30 cellular contexts compared by ENCODE assay signal in the genomic region with DNA sequence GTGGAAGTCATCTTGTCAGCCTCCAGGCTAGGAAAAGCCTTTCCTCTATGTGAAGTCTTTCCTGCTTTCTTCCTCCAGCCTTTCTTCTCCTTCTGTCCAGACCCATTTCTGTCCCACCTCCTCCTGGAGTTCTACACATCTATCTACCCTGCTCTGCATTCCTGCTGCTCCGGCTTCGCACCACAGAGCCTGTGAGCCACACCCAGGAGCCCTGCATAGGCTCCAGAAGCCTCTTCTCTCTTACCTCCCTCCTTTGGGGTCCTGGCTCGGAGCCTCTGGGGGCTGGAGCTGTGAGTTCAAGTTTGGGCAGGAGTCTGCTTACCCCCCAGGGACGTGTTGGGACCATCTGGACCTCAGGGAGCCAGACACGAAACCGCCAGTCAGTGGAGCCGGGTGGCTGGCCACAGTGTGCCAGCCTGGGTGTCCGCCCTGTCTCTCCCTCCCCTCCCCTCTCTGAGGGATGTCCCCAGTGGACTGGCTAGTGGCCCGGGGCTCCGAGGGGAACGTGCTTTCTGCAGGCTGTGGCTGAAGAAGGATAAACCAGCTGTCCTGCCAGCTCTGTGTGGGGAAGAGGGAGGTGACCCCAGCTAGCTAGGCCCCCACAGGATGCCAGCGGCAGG.
DNase-seq lines count a peak whose midpoint lies in the region; ATAC-seq, FAIRE-seq and TF ChIP-seq lines count a peak whose summit lies in the region.
"Had no signal": no experiment of that assay in that cellular context is flagged by ENCODE, and none has a peak within 500 bp of the region (broad histone marks: within the 10 kb centered on the region; RNA-seq: fewer than 3 reads in every experiment).

No MANE protein-coding gene starts in this region.

- no peaks in the 10 kb centered on the region for H3K79me2 ChIP-seq in SK-N-SH (ENCODE audit: insufficient read depth)
- H3K79me2 ChIP-seq in K562 (ENCODE audit: control insufficient read depth, insufficient read depth, low read length) = no peaks in the 10 kb centered on the region

- no peaks in the 10 kb centered on the region for H3F3A ChIP-seq in SK-N-SH (replicated peaks; ENCODE audit: insufficient read depth)

- no peak for TF ChIP-seq RAD21 in SK-N-SH (IDR thresholded peaks at IDR 0.05; ENCODE audit: low read length)
- no peak for TF ChIP-seq RAD21 in K562 (CRISPR knock-in tag; conservative IDR thresholded peaks at IDR 0.05 in 1 of 2, IDR thresholded peaks at IDR 0.05 in 1 of 2)

- H3K9ac ChIP-seq in SK-N-SH (no peak overlapping the region), K562 (ENCODE audit: insufficient read depth in 1 of 2, low read depth in 2 of 2, low read length in 2 of 2) (peak overlapping the region in 1 of 2 experiments; percentile 60; a peak in 2 of 4 replicates)

- H3K4me2 ChIP-seq in SK-N-SH (no peak overlapping the region), K562 (ENCODE audit: insufficient read depth, low read length) (no peak overlapping the region)

- no peaks in the 10 kb centered on the region for H3K36me3 Mint-ChIP-seq in mesothelial cell of epicardium
- H3K36me3 Mint-ChIP-seq in progenitor cell of endocrine pancreas (ENCODE audit: insufficient read depth) = no peaks in the 10 kb centered on the region
- H3K36me3 Mint-ChIP-seq: activated naive CD4-positive, alpha-beta T cell treated with anti-CD3 and anti-CD28 coated beads, Interleukin-2, amount 50 U/mL, for 72 hours; CD8-positive, alpha-beta memory T cell; stimulated activated naive B cell treated with anti-CD40 and anti-IgM and Interleukin-4, amounts not matched to agents 10 μg/mL and 1 μg/mL and 100 μg/mL, for 72 hours had no signal

- H2AFZ ChIP-seq in SK-N-SH (ENCODE audit: low read depth) (no peak overlapping the region), K562 (ENCODE audit: low read depth, low read length) (no peak overlapping the region)

- H3K27ac Mint-ChIP-seq in mesothelial cell of epicardium = no peak overlapping the region
- no peak overlapping the region for H3K27ac Mint-ChIP-seq in progenitor cell of endocrine pancreas
- H3K27ac Mint-ChIP-seq: B cell; stimulated activated naive B cell treated with anti-CD40 and anti-IgM and Interleukin-4, amounts not matched to agents 10 μg/mL and 1 μg/mL and 100 μg/mL, for 72 hours had no signal

- no peaks in the 10 kb centered on the region for H3K9me1 ChIP-seq in K562 (ENCODE audit: control insufficient read depth, insufficient read depth, low read length)

- BruUV-seq in K562 (replicated peaks; lab: Mats Ljungman, UMichigan) = no TSS peak

- in situ Hi-C loops in K562 (cut with MboI) = no loop called here

- DNase-seq in SK-N-SH (peak; percentile 44), K562 (ENCODE audit: extremely low read depth in 1 of 4, low spot score in 3 of 4) (no peak), medulla oblongata (ENCODE audit: extremely low spot score) (peak; percentile 17), thyroid gland (peak; percentile 90), mesothelial cell of epicardium (ENCODE audit: low spot score in 2 of 2, unreplicated experiment in 2 of 2) (no peak), progenitor cell of endocrine pancreas (ENCODE audit: low spot score, unreplicated experiment) (no peak)
- no peak for DNase-seq in stimulated activated CD4-positive, alpha-beta T cell treated with anti-CD3 and anti-CD28 coated beads, Interleukin-12 subunit alpha, Interleukin-12 subunit beta, amount 100 ng/mL, for 4 hours
- DNase-seq: activated CD4-positive, alpha-beta T cell treated with anti-CD3 and anti-CD28 coated beads for 48 hours; amygdala; CD8-positive, alpha-beta memory T cell; KG1; mammary epithelial cell; NCI-H1105; NCI-H187; NCI-H2227 treated with DMSO at 0.1 percent for 48 hours; NCI-H526; NK-92 treated with Interleukin-12 subunit alpha and Interleukin-12 subunit beta, amount 100 ng/mL, for 24 hours; PC-3; stimulated activated naive B cell treated with anti-CD40 and anti-IgM and Interleukin-4, amounts not matched to agents 10 μg/mL and 1 μg/mL and 100 μg/mL, for 72 hours; T-helper 9 cell; WERI-Rb-1 had no signal

- TF ChIP-seq CTCF in SK-N-SH (IDR thresholded peaks at IDR 0.05) = no peak
- TF ChIP-seq CTCF in K562 (IDR thresholded peaks at IDR 0.05 in 2 of 3, conservative IDR thresholded peaks at IDR 0.05 in 1 of 3; ENCODE audit: insufficient read depth in 2 of 3, low read depth in 1 of 3, low read length in 3 of 3) = no peak
- no peak for TF ChIP-seq CTCF in thyroid gland (IDR thresholded peaks at IDR 0.05)
- no peak for TF ChIP-seq CTCF in mesothelial cell of epicardium (IDR thresholded peaks at IDR 0.05; ENCODE audit: unreplicated experiment)
- TF ChIP-seq CTCF in progenitor cell of endocrine pancreas (IDR thresholded peaks at IDR 0.05; ENCODE audit: unreplicated experiment) = no peak

- H3K27me3 Mint-ChIP-seq in mesothelial cell of epicardium (ENCODE audit: low read depth) (peaks cover 22% of the 10 kb centered on the region), progenitor cell of endocrine pancreas (no peaks in the 10 kb centered on the region)

- H3K4me1 Mint-ChIP-seq in mesothelial cell of epicardium = peaks cover 23% of the 10 kb centered on the region
- H3K4me1 Mint-ChIP-seq in progenitor cell of endocrine pancreas (ENCODE audit: low read depth) = peaks cover 31% of the 10 kb centered on the region
- H3K4me1 Mint-ChIP-seq: B cell; CD8-positive, alpha-beta memory T cell; stimulated activated naive B cell treated with anti-CD40 and anti-IgM and Interleukin-4, amounts not matched to agents 10 μg/mL and 1 μg/mL and 100 μg/mL, for 72 hours had no signal

- intact Hi-C loops in K562 (cut with micrococcal nuclease) (no loop called here), thyroid gland (cut with DNase I) (no loop called here)

- H3K9me3 Mint-ChIP-seq in mesothelial cell of epicardium (no peaks in the 10 kb centered on the region), progenitor cell of endocrine pancreas (ENCODE audit: low read depth) (no peaks in the 10 kb centered on the region)
- H3K9me3 Mint-ChIP-seq: activated naive CD4-positive, alpha-beta T cell treated with anti-CD3 and anti-CD28 coated beads, Interleukin-2, amount 50 U/mL, for 72 hours; CD8-positive, alpha-beta memory T cell; stimulated activated naive B cell treated with anti-CD40 and anti-IgM and Interleukin-4, amounts not matched to agents 10 μg/mL and 1 μg/mL and 100 μg/mL, for 72 hours had no signal

- TF ChIP-seq EP300 in SK-N-SH (IDR thresholded peaks at IDR 0.05; ENCODE audit: borderline replicate concordance in 1 of 2, low read depth in 1 of 2, low read length in 1 of 2) = no peak
- TF ChIP-seq EP300 in K562 (IDR thresholded peaks at IDR 0.05; ENCODE audit: low read length) = no peak

- H3K4me3 ChIP-seq in SK-N-SH (ENCODE audit: low read depth in 2 of 2, low read length in 1 of 2) (no peak overlapping the region), K562 (no peak overlapping the region), thyroid gland (replicated peaks in 1 of 3) (no peak overlapping the region)
- H3K4me3 ChIP-seq: HAP-1, prostate gland had no signal

- ATAC-seq in SK-N-SH treated with all-trans-retinoic acid at 6 μM for 48 hours = no peak
- ATAC-seq in K562 = no peak
- ATAC-seq: activated naive CD4-positive, alpha-beta T cell treated with anti-CD3 and anti-CD28 coated beads, Interleukin-2, amount 50 U/mL, for 72 hours; PC-3; stimulated activated naive B cell treated with anti-CD40 and anti-IgM and Interleukin-4, amounts not matched to agents 10 μg/mL and 1 μg/mL and 100 μg/mL, for 72 hours had no signal

- POLR2A ChIA-PET in SK-N-SH (lab: Yijun Ruan, JAX) (no interaction called here), K562 (lab: Yijun Ruan, JAX) (interaction anchor here (0.8 to 1.6 kb wide), 7 partner anchors 8 to 83 kb away, joined by 3 to 4 read pairs (median 3); no protein-coding TSS in a partner anchor)

- H3K27ac ChIP-seq in SK-N-SH (ENCODE audit: low read depth in 2 of 2, low read length in 1 of 2) (no peak overlapping the region), K562 (ENCODE audit: extremely low read depth, low read depth, low read length) (no peak overlapping the region), thyroid gland (peak overlapping the region; percentile 3 to 89 (median 66))
- H3K27ac ChIP-seq: prostate gland, WERI-Rb-1 had no signal

- H3K4me3 Mint-ChIP-seq in mesothelial cell of epicardium = no peak overlapping the region
- no peak overlapping the region for H3K4me3 Mint-ChIP-seq in progenitor cell of endocrine pancreas (ENCODE audit: low read depth)
- H3K4me3 Mint-ChIP-seq: B cell; CD8-positive, alpha-beta memory T cell; stimulated activated naive B cell treated with anti-CD40 and anti-IgM and Interleukin-4, amounts not matched to agents 10 μg/mL and 1 μg/mL and 100 μg/mL, for 72 hours had no signal

- H3K9me2 ChIP-seq in SK-N-SH = no peaks in the 10 kb centered on the region

- H3K4me1 ChIP-seq in SK-N-SH (ENCODE audit: control insufficient read depth in 1 of 2, insufficient read depth in 2 of 2, low read depth in 1 of 2, low read length in 1 of 2) (peaks cover 0 to 15% of the 10 kb centered on the region in 2 experiments; a peak in 2 of 4 replicates), K562 (replicated peaks in 1 of 2; ENCODE audit: control insufficient read depth in 2 of 2, insufficient read depth in 2 of 2, low read length in 2 of 2) (peaks cover 10 to 27% of the 10 kb centered on the region in 2 experiments), thyroid gland (peaks cover 90 to 97% of the 10 kb centered on the region in 2 donors)
- H3K4me1 ChIP-seq: prostate gland had no signal

- no peak for FAIRE-seq in K562 (lab: Jason Lieb, UNC)
- FAIRE-seq: A204.1, endothelial cell of umbilical vein, frontal cortex, GM12891 had no signal

- H3K36me3 ChIP-seq in SK-N-SH (replicated peaks in 1 of 2; ENCODE audit: control insufficient read depth in 1 of 2, insufficient read depth in 2 of 2, low read length in 1 of 2) (no peaks in the 10 kb centered on the region), K562 (ENCODE audit: control insufficient read depth, insufficient read depth, low read length) (no peaks in the 10 kb centered on the region), thyroid gland (no peaks in the 10 kb centered on the region)
- H3K36me3 ChIP-seq: HAP-1, prostate gland, WERI-Rb-1 had no signal

- TF ChIP-seq POLR2A in K562 (conservative IDR thresholded peaks at IDR 0.05) (no peak), thyroid gland (IDR thresholded peaks at IDR 0.05) (peak in 1 of 2 donors; percentile 37)

- CTCF ChIA-PET in SK-N-SH (lab: Yijun Ruan, JAX) = interaction anchor here (1.6 to 2.4 kb wide), 3 partner anchors 11 to 96 kb away, joined by 5 to 17 read pairs (median 6); no protein-coding TSS in a partner anchor
- CTCF ChIA-PET in K562 (lab: Yijun Ruan, JAX; ENCODE audit: low intra/inter-chr PET ratio) = no interaction called here

- 71% methylated on average over 5 of the region's 12 CpGs for WGBS in SK-N-SH (ENCODE audit: low lambda C conversion rate)
- 64% methylated on average over 11 of the region's 12 CpGs for WGBS in K562 (ENCODE audit: insufficient coverage, low coverage, missing lambda C conversion rate)
- 21 to 32% methylated on average over 7 to 9 of the region's 12 CpGs for WGBS in thyroid gland, 2 donors

- H3K9me3 ChIP-seq in SK-N-SH = no peaks in the 10 kb centered on the region
- H3K9me3 ChIP-seq in K562 (replicated peaks; ENCODE audit: control insufficient read depth, insufficient read depth, low read depth, low read length) = no peaks in the 10 kb centered on the region
- H3K9me3 ChIP-seq in thyroid gland = no peaks in the 10 kb centered on the region
- H3K9me3 ChIP-seq: HAP-1, prostate gland had no signal

- H3K27me3 ChIP-seq in SK-N-SH (ENCODE audit: insufficient read depth) = 0 out of 2 replicates have a peak, but pooled peaks cover 9% of the 10 kb centered on the region
- H3K27me3 ChIP-seq in K562 (ENCODE audit: control insufficient read depth in 2 of 2, insufficient read depth in 2 of 2, low read length in 2 of 2) = no peaks in the 10 kb centered on the region
- H3K27me3 ChIP-seq in thyroid gland = no peaks in the 10 kb centered on the region

- H4K20me1 ChIP-seq in SK-N-SH (ENCODE audit: insufficient read depth) (no peaks in the 10 kb centered on the region), K562 (replicated peaks; ENCODE audit: control insufficient read depth, insufficient read depth, low read length) (no peaks in the 10 kb centered on the region)

Comparison
In these comparisons a context has a peak if more than half of its experiments do, and no peak if none do; other contexts are left out.
1. DNase-seq: peak in SK-N-SH (single experiment), medulla oblongata (single experiment) and thyroid gland (2 of 2); none in K562 (0 of 4), mesothelial cell of epicardium (0 of 2), stimulated activated CD4-positive, alpha-beta T cell treated with anti-CD3 and anti-CD28 coated beads, Interleukin-12 subunit alpha, Interleukin-12 subunit beta, amount 100 ng/mL, for 4 hours (single experiment) and progenitor cell of endocrine pancreas (single experiment).
2. H3K27ac ChIP-seq: peak in thyroid gland (3 of 3); none in SK-N-SH (0 of 2) and K562 (single experiment).